27 cellular contexts compared by ENCODE assay signal in the genomic region with DNA sequence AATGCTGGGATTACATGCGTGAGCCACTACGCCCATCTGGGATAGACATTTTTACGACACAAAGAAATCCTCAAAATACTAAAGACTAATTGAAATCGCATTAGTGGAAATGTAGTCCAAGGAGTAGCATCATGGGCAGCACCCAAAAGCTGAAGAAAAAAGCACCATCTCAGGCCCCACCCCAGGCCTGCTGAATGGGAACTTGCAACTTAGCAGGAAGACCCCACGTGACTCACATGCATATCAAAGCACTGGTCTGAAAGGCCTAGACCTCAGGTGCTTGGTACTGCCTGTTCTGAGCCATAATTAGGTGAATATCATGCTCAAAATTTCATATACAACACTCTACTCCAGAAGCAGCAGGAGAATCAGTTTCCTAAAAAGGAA.
"Had no signal": no experiment of that assay in that cellular context is flagged by ENCODE, and none has a peak within 500 bp of the region (broad histone marks: within the 10 kb centered on the region; RNA-seq: fewer than 3 reads in every experiment).

No MANE protein-coding gene starts in this region.

- FAIRE-seq: TTC549 had no signal

- H3K27me3 ChIP-seq: ascending aorta, dorsolateral prefrontal cortex, gastrocnemius medialis, hepatocyte, neutrophil, uterus had no signal

- H3K4me3 ChIP-seq: ascending aorta, coronary artery, dorsolateral prefrontal cortex, gastrocnemius medialis, hepatocyte, skin epidermis, thoracic aorta, uterus had no signal

- H3K4me2 ChIP-seq: hepatocyte had no signal

- DNase-seq: activated CD4-positive, alpha-beta memory T cell treated with anti-CD3 and anti-CD28 coated beads for 36 hours; activated CD4-positive, alpha-beta T cell treated with anti-CD3 and anti-CD28 coated beads, Interleukin-2, amount 10 ng/mL, durations not matched to agents 24 days and 14 days; activated CD4-positive, CD25-positive, alpha-beta regulatory T cell treated with anti-CD3 and anti-CD28 coated beads, Interleukin-2, amount 50 U/mL, for 72 hours; activated CD8-positive, alpha-beta memory T cell treated with anti-CD3 and anti-CD28 coated beads, Interleukin-2, amount 50 U/mL, for 4 hours; activated effector memory CD4-positive, alpha-beta T cell treated with anti-CD3 and anti-CD28 coated beads, Interleukin-2, amount 50 U/mL, for 16 hours; activated naive CD4-positive, alpha-beta T cell treated with anti-CD3 and anti-CD28 coated beads for 36 hours; activated naive CD8-positive, alpha-beta T cell treated with anti-CD3 and anti-CD28 coated beads for 36 hours; activated T-cell treated with anti-CD3 and anti-CD28 coated beads, Interleukin-2, amount 50 U/mL, for 1 hour; dorsolateral prefrontal cortex; effector memory CD4-positive, alpha-beta T cell; gastrocnemius medialis; immature natural killer cell; naive B cell; nephron progenitor cell; retina; stimulated activated CD4-positive, alpha-beta T cell treated with anti-CD3 and anti-CD28 coated beads, Interleukin-12 subunit alpha, Interleukin-12 subunit beta, amount 100 ng/mL, for 4 hours; stimulated activated CD4-positive, alpha-beta T cell treated with anti-CD3 and anti-CD28 coated beads, Interleukin-4, amount 100 ng/mL, for 1 hour; T-helper 9 cell; uterus; WERI-Rb-1 had no signal

- H3K9me3 ChIP-seq: ascending aorta, gastrocnemius medialis, neutrophil, thoracic aorta, uterus had no signal

- H3K36me3 ChIP-seq: ascending aorta, gastrocnemius medialis, neutrophil, thoracic aorta, uterus, WERI-Rb-1 had no signal

- H3K27ac ChIP-seq: ascending aorta, coronary artery, gastrocnemius medialis, hepatocyte, neutrophil, skin epidermis, thoracic aorta, WERI-Rb-1 had no signal
